In the genomic region with DNA sequence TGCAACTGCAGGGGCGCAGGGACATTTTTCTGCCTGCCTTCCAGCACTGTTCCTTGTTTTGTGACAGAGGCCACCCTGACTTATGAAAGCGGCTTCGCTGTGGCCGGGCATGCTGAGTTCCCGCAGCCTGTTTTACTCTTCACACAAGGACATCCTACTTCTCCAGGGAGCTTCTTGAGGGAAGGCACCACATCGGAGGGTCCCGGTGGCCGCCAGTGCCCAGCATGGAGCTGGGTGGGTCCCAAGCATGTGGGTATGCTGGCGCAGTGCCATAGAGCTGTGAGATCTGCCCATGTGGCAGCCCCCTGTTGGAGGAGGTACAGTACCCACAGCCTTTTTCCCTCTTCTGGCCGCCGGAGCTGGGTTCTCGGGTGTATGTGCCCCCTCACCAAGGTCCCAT, we compare ENCODE assay signal across 27 cellular contexts.
"Had no signal": no experiment of that assay in that cellular context is flagged by ENCODE, and none has a peak within 500 bp of the region (broad histone marks: within the 10 kb centered on the region; RNA-seq: fewer than 3 reads in every experiment).

No MANE protein-coding gene starts in this region.

- H3K9me3 ChIP-seq: adrenal gland, body of pancreas had no signal

- H3K27ac ChIP-seq: adrenal gland, body of pancreas, coronary artery, dorsolateral prefrontal cortex had no signal

- ATAC-seq: activated CD4-positive, alpha-beta T cell treated with anti-CD3 and anti-CD28 coated beads for 36 hours; activated CD8-positive, alpha-beta memory T cell treated with anti-CD3 and anti-CD28 coated beads, Interleukin-2, amount 10 ng/mL, durations not matched to agents 7 days and 5 days; activated CD8-positive, alpha-beta T cell treated with anti-CD3 and anti-CD28 coated beads, Interleukin-2, amount 10 ng/mL, durations not matched to agents 7 days and 5 days; activated naive CD8-positive, alpha-beta T cell treated with anti-CD3 and anti-CD28 coated beads, Interleukin-2, amount 50 U/mL, for 24 hours; activated T-cell treated with anti-CD3 and anti-CD28 coated beads, Interleukin-2, amount 50 U/mL, for 72 hours; body of pancreas; esophagus mucosa; T-helper 17 cell had no signal

- H3K4me3 ChIP-seq: adrenal gland, body of pancreas, coronary artery, dorsolateral prefrontal cortex had no signal

- H3K27me3 ChIP-seq: adrenal gland, body of pancreas, dorsolateral prefrontal cortex had no signal

- DNase-seq: activated CD4-positive, alpha-beta memory T cell treated with anti-CD3 and anti-CD28 coated beads for 36 hours; activated CD4-positive, alpha-beta T cell treated with anti-CD3 and anti-CD28 coated beads for 36 hours; activated CD4-positive, alpha-beta T cell treated with anti-CD3 and anti-CD28 coated beads, Interleukin-2, amount 10 ng/mL, durations not matched to agents 24 days and 14 days; activated CD4-positive, CD25-positive, alpha-beta regulatory T cell; activated CD4-positive, CD25-positive, alpha-beta regulatory T cell treated with anti-CD3 and anti-CD28 coated beads, Interleukin-2, amount 50 U/mL, for 72 hours; activated CD8-positive, alpha-beta memory T cell treated with anti-CD3 and anti-CD28 coated beads, Interleukin-2, amount 10 ng/mL, durations not matched to agents 7 days and 5 days; activated CD8-positive, alpha-beta memory T cell treated with anti-CD3 and anti-CD28 coated beads, Interleukin-2, amount 50 U/mL, for 4 hours; activated CD8-positive, alpha-beta T cell treated with anti-CD3 and anti-CD28 coated beads, Interleukin-2, amount 10 ng/mL, durations not matched to agents 7 days and 5 days; activated naive CD4-positive, alpha-beta T cell treated with anti-CD3 and anti-CD28 coated beads for 36 hours; activated naive CD8-positive, alpha-beta T cell treated with anti-CD3 and anti-CD28 coated beads for 36 hours; activated naive CD8-positive, alpha-beta T cell treated with anti-CD3 and anti-CD28 coated beads, Interleukin-2, amount 50 U/mL, for 24 hours; activated T-cell treated with anti-CD3 and anti-CD28 coated beads, Interleukin-2, amount 50 U/mL, for 1 hour; activated T-cell treated with anti-CD3 and anti-CD28 coated beads, Interleukin-2, amount 50 U/mL, for 72 hours; adrenal gland; amygdala; aorta; body of pancreas; central memory CD4-positive, alpha-beta T cell; effector memory CD4-positive, alpha-beta T cell; endodermal cell; foreskin fibroblast; T-helper 1 cell; T-helper 17 cell; T1000 had no signal

- H3K4me1 ChIP-seq: adrenal gland, body of pancreas had no signal

- H3K36me3 ChIP-seq: adrenal gland had no signal
